1 cellular context compared by ENCODE assay signal in genomic region chr4:113534698-113535097, GRCh38.
TF ChIP-seq lines count a peak whose summit lies in the region.

No MANE protein-coding gene starts in this region.

TF ChIP-seq in SK-N-SH, 30 proteins besides CTCF, POLR2A, EP300 and RAD21 (continued from another document):
- TF ChIP-seq NFIC (IDR thresholded peaks at IDR 0.05; ENCODE audit: borderline replicate concordance) (peak; percentile 42; the same call in 1 of the 2 replicates), JUND (IDR thresholded peaks at IDR 0.05) (peak; percentile 15; the same call in 1 of the 2 replicates), SIN3A (IDR thresholded peaks at IDR 0.05; ENCODE audit: borderline replicate concordance, low read depth, low read length) (no peak), TCF12 (IDR thresholded peaks at IDR 0.05) (peak; percentile 40; the same call in 1 of the 2 replicates)
